Comparison of ENCODE assay signal across 33 cellular contexts in the genomic region with DNA sequence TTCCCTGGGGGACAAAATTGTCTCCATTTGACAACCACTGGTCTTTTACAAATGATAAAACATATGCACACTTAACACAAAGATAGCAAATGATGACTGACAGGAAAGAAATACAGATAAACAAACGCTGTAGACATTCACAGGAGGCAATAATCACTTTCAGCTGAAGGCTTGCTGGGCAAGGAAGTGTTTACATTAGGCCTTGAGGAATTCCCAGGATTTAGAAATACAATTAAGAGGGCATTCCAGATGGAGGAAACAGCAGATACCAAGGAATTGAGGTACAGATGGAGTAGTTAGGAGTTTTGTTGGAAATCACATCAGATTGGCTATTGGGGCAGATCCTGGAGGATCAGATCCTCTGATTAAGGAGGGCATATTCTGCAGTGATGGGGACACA.
DNase-seq lines count a peak whose midpoint lies in the region; ATAC-seq and TF ChIP-seq lines count a peak whose summit lies in the region.
"Had no signal": no experiment of that assay in that cellular context is flagged by ENCODE, and none has a peak within 500 bp of the region (broad histone marks: within the 10 kb centered on the region; RNA-seq: fewer than 3 reads in every experiment).

No MANE protein-coding gene starts in this region.

- WGBS in IMR-90 (ENCODE audit: extremely low coverage in 2 of 2, insufficient read length in 1 of 2), 2 experiments: no CpG with 5 or more reads among the region's 1 CpG
- no CpG with 5 or more reads among the region's 1 CpG for WGBS in mesendoderm (ENCODE audit: extremely low coverage, insufficient coverage, low lambda C conversion rate)

- ATAC-seq in IMR-90 (ENCODE audit: low read depth): peak; percentile 35
- ATAC-seq: activated T-cell treated with anti-CD3 and anti-CD28 coated beads, Interleukin-2, amount 50 U/mL, for 4 hours; esophagus mucosa; HCT116; left lobe of liver; sciatic nerve; stimulated activated naive CD8-positive, alpha-beta T cell treated with anti-CD3 and anti-CD28 coated beads, Interleukin-15, amount 100 ng/mL, for 72 hours had no signal

- H3K9ac ChIP-seq in IMR-90 (ENCODE audit: low read depth, low read length): no peak overlapping the region
- H3K9ac ChIP-seq in mesendoderm (ENCODE audit: low read length): no peak overlapping the region

- TF ChIP-seq CTCF in AG10803 (conservative IDR thresholded peaks at IDR 0.05; ENCODE audit: low read length): no peak
- TF ChIP-seq CTCF in IMR-90 (conservative IDR thresholded peaks at IDR 0.05; ENCODE audit: low read depth, low read length): no peak
- TF ChIP-seq CTCF in endothelial cell (IDR thresholded peaks at IDR 0.05; ENCODE audit: unreplicated experiment): no peak
- TF ChIP-seq CTCF in right atrium auricular region (IDR thresholded peaks at IDR 0.05): no peak

- H3K27ac ChIP-seq in IMR-90 (ENCODE audit: insufficient read depth, low read length) (no peak overlapping the region), mesendoderm (ENCODE audit: low read depth, low read length) (no peak overlapping the region), right atrium auricular region (no peak overlapping the region)
- H3K27ac ChIP-seq in effector memory CD4-positive, alpha-beta T cell (ENCODE audit: insufficient read depth, low read length, poor library complexity, severe bottlenecking): no peak overlapping the region
- H3K27ac ChIP-seq: neutrophil, prostate gland, SK-N-MC, thoracic aorta had no signal

- H4K5ac ChIP-seq in IMR-90 (ENCODE audit: low read depth, low read length) (no peak overlapping the region), mesendoderm (ENCODE audit: low read length) (no peak overlapping the region)

- H4K8ac ChIP-seq in IMR-90 (ENCODE audit: low read depth in 2 of 2, low read length in 2 of 2) (peak overlapping the region in 1 of 2 experiments; percentile 50; a peak in 2 of 4 replicates), mesendoderm (ENCODE audit: low read depth, low read length) (no peak overlapping the region)

- H3K79me1 ChIP-seq in IMR-90 (ENCODE audit: low read depth in 1 of 2, low read length in 2 of 2) (no peaks in the 10 kb centered on the region), mesendoderm (ENCODE audit: low read length) (no peaks in the 10 kb centered on the region)

- no peak overlapping the region for H3K4me2 ChIP-seq in IMR-90 (ENCODE audit: low read depth, low read length)
- no peak overlapping the region for H3K4me2 ChIP-seq in mesendoderm (ENCODE audit: low read length)

- BruUV-seq in IMR-90 (replicated peaks; lab: Mats Ljungman, UMichigan): no TSS peak

- H3K79me2 ChIP-seq in mesendoderm (ENCODE audit: control insufficient read depth, insufficient read depth, low read length): no peaks in the 10 kb centered on the region

- H3K4me3 ChIP-seq in AG10803 (ENCODE audit: low read length): no peak overlapping the region
- H3K4me3 ChIP-seq in IMR-90 (ENCODE audit: insufficient read depth, low read depth, low read length): no peak overlapping the region
- H3K4me3 ChIP-seq in mesendoderm (ENCODE audit: low read length): no peak overlapping the region
- no peak overlapping the region for H3K4me3 ChIP-seq in right atrium auricular region
- H3K4me3 ChIP-seq in effector memory CD4-positive, alpha-beta T cell (ENCODE audit: insufficient read depth, low read depth, low read length, poor library complexity, severe bottlenecking): no peak overlapping the region
- H3K4me3 ChIP-seq: prostate gland, SK-N-MC, thoracic aorta had no signal

- H2BK5ac ChIP-seq in IMR-90 (ENCODE audit: low read depth, low read length, poor library complexity, severe bottlenecking) (no peak overlapping the region), mesendoderm (ENCODE audit: low read length) (peak overlapping the region; percentile 65)

- H3K36me3 ChIP-seq in IMR-90 (ENCODE audit: control insufficient read depth, insufficient read depth, low read length) (no peaks in the 10 kb centered on the region), mesendoderm (ENCODE audit: control insufficient read depth, insufficient read depth, low read length) (no peaks in the 10 kb centered on the region), right atrium auricular region (no peaks in the 10 kb centered on the region)
- H3K36me3 ChIP-seq in effector memory CD4-positive, alpha-beta T cell (ENCODE audit: control insufficient read depth, insufficient read depth, low read length): no peaks in the 10 kb centered on the region
- H3K36me3 ChIP-seq: neutrophil, prostate gland, thoracic aorta had no signal

- H3K18ac ChIP-seq in IMR-90 (ENCODE audit: low read depth, low read length) (no peak overlapping the region), mesendoderm (ENCODE audit: low read length) (peak overlapping the region; percentile 65)

- H2AK5ac ChIP-seq in IMR-90 (ENCODE audit: low read depth, low read length) (peak overlapping the region; percentile 46; the same call in 1 of the 2 replicates), mesendoderm (ENCODE audit: low read length) (no peak overlapping the region)

- H3K4ac ChIP-seq in IMR-90 (ENCODE audit: low read depth, low read length): peak overlapping the region; percentile 31; the same call in 1 of the 2 replicates
- no peak overlapping the region for H3K4ac ChIP-seq in mesendoderm (ENCODE audit: low read depth, low read length)

- 0 out of 2 replicates have a peak overlapping the region, but pooled peaks have one; percentile 11 for H2BK120ac ChIP-seq in IMR-90 (ENCODE audit: low read depth, low read length)
- H2BK120ac ChIP-seq in mesendoderm (ENCODE audit: low read depth, low read length): no peak overlapping the region

- no peaks in the 10 kb centered on the region for H3K36me3 Mint-ChIP-seq in endothelial cell (ENCODE audit: low read depth, unreplicated experiment)
- H3K36me3 Mint-ChIP-seq: CD4-positive, CD25-positive, alpha-beta regulatory T cell had no signal

- H3K27me3 ChIP-seq in IMR-90 (ENCODE audit: control insufficient read depth, insufficient read depth, low read length) (no peaks in the 10 kb centered on the region), mesendoderm (ENCODE audit: insufficient read depth, low read length, poor library complexity) (no peaks in the 10 kb centered on the region), right atrium auricular region (no peaks in the 10 kb centered on the region)
- H3K27me3 ChIP-seq in effector memory CD4-positive, alpha-beta T cell (replicated peaks; ENCODE audit: control insufficient read depth, insufficient read depth, low read length, poor library complexity, severe bottlenecking): no peaks in the 10 kb centered on the region
- H3K27me3 ChIP-seq: neutrophil had no signal

- intact Hi-C loops in IMR-90 (cut with micrococcal nuclease): loop anchor here (2.0 kb wide), 1 partner anchor 72 kb away; no protein-coding TSS in a partner anchor

- H3K4me3 Mint-ChIP-seq in endothelial cell (ENCODE audit: unreplicated experiment): no peak overlapping the region
- H3K4me3 Mint-ChIP-seq: activated naive CD8-positive, alpha-beta T cell treated with anti-CD3 and anti-CD28 coated beads, Interleukin-2, amount 10 ng/mL, durations not matched to agents 7 days and 5 days; activated T-cell treated with anti-CD3 and anti-CD28 coated beads, Interleukin-2, amount 50 U/mL, for 4 hours; CD4-positive, CD25-positive, alpha-beta regulatory T cell; endodermal cell; memory B cell; stimulated activated naive CD8-positive, alpha-beta T cell treated with anti-CD3 and anti-CD28 coated beads, Interleukin-15, amount 100 ng/mL, for 72 hours; T-helper 1 cell treated with Interleukin-12 subunit alpha and Interleukin-12 subunit beta and Interleukin-4 antibody, amounts not matched to agents 30 μg/mL and 1 μg/mL, for 36 hours had no signal

- POLR2A ChIA-PET in IMR-90 (lab: Charles Lee; ENCODE audit: unreplicated experiment): no interaction called here

- no peaks in the 10 kb centered on the region for H3K9me3 ChIP-seq in IMR-90 (ENCODE audit: control insufficient read depth, insufficient read depth, low read length)
- H3K9me3 ChIP-seq in right atrium auricular region: no peaks in the 10 kb centered on the region
- H3K9me3 ChIP-seq in effector memory CD4-positive, alpha-beta T cell (ENCODE audit: control insufficient read depth, low read length): no peaks in the 10 kb centered on the region
- H3K9me3 ChIP-seq: neutrophil, prostate gland, thoracic aorta had no signal

- no peaks in the 10 kb centered on the region for H4K20me1 ChIP-seq in IMR-90 (ENCODE audit: insufficient read depth, low read length)

- peak overlapping the region; percentile 15 for H2AFZ ChIP-seq in IMR-90 (replicated peaks; ENCODE audit: low read length, poor library complexity)

- H2AK9ac ChIP-seq in IMR-90 (replicated peaks; ENCODE audit: low read depth, low read length, poor library complexity): no peak overlapping the region

- no peaks in the 10 kb centered on the region for H3K9me1 ChIP-seq in IMR-90 (ENCODE audit: insufficient read depth, low read length)

- peak overlapping the region; percentile 22; the same call in 1 of the 2 replicates for H2BK20ac ChIP-seq in IMR-90 (ENCODE audit: low read depth, low read length)

- peaks cover 4% of the 10 kb centered on the region for H3K4me1 ChIP-seq in IMR-90 (ENCODE audit: control insufficient read depth, insufficient read depth, low read length)
- peaks cover 7% of the 10 kb centered on the region for H3K4me1 ChIP-seq in mesendoderm (ENCODE audit: control insufficient read depth, low read depth, low read length)
- no peaks in the 10 kb centered on the region for H3K4me1 ChIP-seq in right atrium auricular region
- H3K4me1 ChIP-seq in effector memory CD4-positive, alpha-beta T cell (ENCODE audit: control insufficient read depth, insufficient read depth, low read length, poor library complexity, severe bottlenecking): no peaks in the 10 kb centered on the region
- H3K4me1 ChIP-seq: prostate gland had no signal

- no peak overlapping the region for H4K91ac ChIP-seq in IMR-90 (ENCODE audit: insufficient read depth, low read depth, low read length)

- H3K56ac ChIP-seq in IMR-90 (ENCODE audit: extremely low read depth, insufficient read depth, low read length): no peak overlapping the region
- peak overlapping the region; percentile 50 for H3K56ac ChIP-seq in mesendoderm (ENCODE audit: low read length)

- no peaks in the 10 kb centered on the region for H3K9me3 Mint-ChIP-seq in endothelial cell (ENCODE audit: unreplicated experiment)
- H3K9me3 Mint-ChIP-seq: endodermal cell; T-helper 1 cell treated with Interleukin-12 subunit alpha and Interleukin-12 subunit beta and Interleukin-4 antibody, amounts not matched to agents 30 μg/mL and 1 μg/mL, for 36 hours had no signal

- peak; percentile 58 for DNase-seq in AG10803 (ENCODE audit: low read depth)
- peak; percentile 55 for DNase-seq in IMR-90
- no peak for DNase-seq in endothelial cell (ENCODE audit: low spot score)
- DNase-seq in mesendoderm: peak; percentile 85
- DNase-seq in NCI-H510A (lab: John Stamatoyannopoulos, UW): no peak
- no peak for DNase-seq in ureter (ENCODE audit: low spot score)
- DNase-seq in right atrium auricular region (ENCODE audit: low spot score): no peak
- DNase-seq in effector memory CD4-positive, alpha-beta T cell: no peak
- DNase-seq: activated CD4-positive, CD25-positive, alpha-beta regulatory T cell; activated gamma-delta T cell treated with Interleukin-2 at 50 U/mL for 16 hours; activated naive CD8-positive, alpha-beta T cell treated with anti-CD3 and anti-CD28 coated beads, Interleukin-2, amount 10 ng/mL, durations not matched to agents 7 days and 5 days; activated T-cell treated with anti-CD3 and anti-CD28 coated beads, Interleukin-2, amount 50 U/mL, for 4 hours; AML-193; CD4-positive, CD25-positive, alpha-beta regulatory T cell; central memory CD4-positive, alpha-beta T cell; DND-41; endodermal cell; NCI-H1048; NCI-H1694 treated with DMSO at 0.1 percent for 48 hours; OCI-M1; stimulated activated CD4-positive, alpha-beta T cell treated with anti-CD3 and anti-CD28 coated beads, Interleukin-12 subunit alpha, Interleukin-12 subunit beta, amount 100 ng/mL, for 4 hours; stimulated activated CD4-positive, alpha-beta T cell treated with anti-CD3 and anti-CD28 coated beads, Interleukin-2, amount 100 ng/mL, for 48 hours; stimulated activated naive CD8-positive, alpha-beta T cell treated with anti-CD3 and anti-CD28 coated beads, Interleukin-15, amount 100 ng/mL, for 72 hours had no signal

- H3K27me3 Mint-ChIP-seq in endothelial cell (ENCODE audit: unreplicated experiment): peaks cover 3% of the 10 kb centered on the region
- H3K27me3 Mint-ChIP-seq: activated naive CD8-positive, alpha-beta T cell treated with anti-CD3 and anti-CD28 coated beads, Interleukin-2, amount 10 ng/mL, durations not matched to agents 7 days and 5 days; memory B cell; stimulated activated naive CD8-positive, alpha-beta T cell treated with anti-CD3 and anti-CD28 coated beads, Interleukin-15, amount 100 ng/mL, for 72 hours had no signal

- no peak for TF ChIP-seq RAD21 in IMR-90 (IDR thresholded peaks at IDR 0.05; ENCODE audit: low read length)

- H3K27ac Mint-ChIP-seq in endothelial cell (ENCODE audit: unreplicated experiment): peak overlapping the region; percentile 72
- H3K27ac Mint-ChIP-seq: activated naive CD8-positive, alpha-beta T cell treated with anti-CD3 and anti-CD28 coated beads, Interleukin-2, amount 10 ng/mL, durations not matched to agents 7 days and 5 days; endodermal cell; memory B cell; stimulated activated naive CD8-positive, alpha-beta T cell treated with anti-CD3 and anti-CD28 coated beads, Interleukin-15, amount 100 ng/mL, for 72 hours; T-helper 1 cell treated with Interleukin-12 subunit alpha and Interleukin-12 subunit beta and Interleukin-4 antibody, amounts not matched to agents 30 μg/mL and 1 μg/mL, for 36 hours had no signal

- dilution Hi-C loops in IMR-90 (cut with HindIII; ENCODE audit: low sequenced_read_pairs, unreplicated experiment): no loop called here

- H2BK15ac ChIP-seq in IMR-90 (ENCODE audit: low read depth, low read length) (peak overlapping the region; percentile 33; the same call in 1 of the 3 replicates), mesendoderm (replicated peaks; ENCODE audit: low read depth) (no peak overlapping the region)

- in situ Hi-C loops in IMR-90 (cut with MboI; ENCODE audit: low sequenced_read_pairs): no loop called here

- no peak overlapping the region for H3K23ac ChIP-seq in IMR-90 (ENCODE audit: low read depth, low read length)
- H3K23ac ChIP-seq in mesendoderm (ENCODE audit: low read length): no peak overlapping the region

- TF ChIP-seq POLR2A in IMR-90 (IDR thresholded peaks at IDR 0.05; ENCODE audit: low read depth, low read length): no peak

- H3K14ac ChIP-seq in IMR-90 (replicated peaks; ENCODE audit: low read depth, low read length): peak overlapping the region; percentile 42; the same call in 1 of the 2 replicates

- CTCF ChIA-PET in IMR-90 (lab: Yijun Ruan, JAX): no interaction called here

- peaks cover 21% of the 10 kb centered on the region for H3K4me1 Mint-ChIP-seq in endothelial cell (ENCODE audit: unreplicated experiment)
- H3K4me1 Mint-ChIP-seq: activated naive CD8-positive, alpha-beta T cell treated with anti-CD3 and anti-CD28 coated beads, Interleukin-2, amount 10 ng/mL, durations not matched to agents 7 days and 5 days; CD4-positive, CD25-positive, alpha-beta regulatory T cell; stimulated activated naive CD8-positive, alpha-beta T cell treated with anti-CD3 and anti-CD28 coated beads, Interleukin-15, amount 100 ng/mL, for 72 hours had no signal

Comparison
In these comparisons a context has a peak if more than half of its experiments do, and no peak if none do; other contexts are left out.
1. DNase-seq: peak in AG10803 (single experiment), IMR-90 (single experiment) and mesendoderm (single experiment); none in endothelial cell (single experiment), NCI-H510A (single experiment), ureter (single experiment), right atrium auricular region (single experiment) and effector memory CD4-positive, alpha-beta T cell (0 of 3).